Comparison of ENCODE assay signal across 9 cellular contexts in genomic region chr2:159124931-159125467, GRCh38.
DNase-seq lines count a peak whose midpoint lies in the region; ATAC-seq and TF ChIP-seq lines count a peak whose summit lies in the region.
"Had no signal": no experiment of that assay in that cellular context is flagged by ENCODE, and none has a peak within 500 bp of the region (broad histone marks: within the 10 kb centered on the region; RNA-seq: fewer than 3 reads in every experiment).

No MANE protein-coding gene starts in this region.

- intact Hi-C loops in activated CD4-positive, alpha-beta T cell treated with anti-CD3 and anti-CD28 coated beads for 36 hours (cut with DNase I, micrococcal nuclease) = loop anchor here in 1 of 2 experiments (1.0 kb wide), 1 partner anchor 587 kb away; the partner anchor contains the start of gene MARCHF7
- intact Hi-C loops in stomach (cut with DNase I; ENCODE audit: low total_unique reads) = no loop called here
- intact Hi-C loops in tibial artery (cut with DNase I; ENCODE audit: low total_unique reads) = loop anchor here (5.0 kb wide), 1 partner anchor 78 kb away; no protein-coding TSS in a partner anchor

- no peak overlapping the region for H3K4me3 ChIP-seq in gastroesophageal sphincter
- no peak overlapping the region for H3K4me3 ChIP-seq in stomach
- no peak overlapping the region for H3K4me3 ChIP-seq in tibial artery

- H3K9me3 ChIP-seq in gastroesophageal sphincter (no peaks in the 10 kb centered on the region), stomach (no peaks in the 10 kb centered on the region), tibial artery (no peaks in the 10 kb centered on the region)

- no peak for DNase-seq in activated CD4-positive, alpha-beta T cell treated with anti-CD3 and anti-CD28 coated beads for 36 hours
- no peak for DNase-seq in activated CD4-positive, alpha-beta T cell treated with anti-CD3 and anti-CD28 coated beads for 1 hour
- DNase-seq in T-cell = no peak
- no peak for DNase-seq in stomach
- no peak for DNase-seq in mesenteric fat pad (ENCODE audit: low spot score)
- no peak for DNase-seq in NCI-H2196 (lab: John Stamatoyannopoulos, UW; ENCODE audit: unreplicated experiment)
- DNase-seq in tibial artery = no peak
- DNase-seq: NCI-H1417 had no signal

- WGBS in gastroesophageal sphincter (ENCODE audit: low coverage in 1 of 2), 2 donors = 23 to 47% methylated on average over 2 of the region's 3 CpGs
- WGBS in stomach, 5 donors = 62 to 75% (median 70%) methylated on average over 3 of the region's 3 CpGs

- H3K4me1 ChIP-seq in gastroesophageal sphincter (peaks cover 3 to 46% (median 6%) of the 10 kb centered on the region in 3 donors), stomach (peaks cover 17 to 47% (median 30%) of the 10 kb centered on the region in 4 donors), tibial artery (peaks cover 0 to 34% (median 16%) of the 10 kb centered on the region in 4 donors)

- H3K4me3 Mint-ChIP-seq in activated CD4-positive, alpha-beta T cell treated with anti-CD3 and anti-CD28 coated beads for 36 hours = no peak overlapping the region
- H3K4me3 Mint-ChIP-seq in T-cell = no peak overlapping the region

- peaks cover 17% of the 10 kb centered on the region for H3K4me1 Mint-ChIP-seq in activated CD4-positive, alpha-beta T cell treated with anti-CD3 and anti-CD28 coated beads for 36 hours
- peaks cover 21 to 30% (median 25%) of the 10 kb centered on the region in 3 donors for H3K4me1 Mint-ChIP-seq in T-cell

- no peaks in the 10 kb centered on the region for H3K27me3 Mint-ChIP-seq in activated CD4-positive, alpha-beta T cell treated with anti-CD3 and anti-CD28 coated beads for 36 hours
- no peaks in the 10 kb centered on the region for H3K27me3 Mint-ChIP-seq in T-cell

- TF ChIP-seq EP300 in gastroesophageal sphincter (IDR thresholded peaks at IDR 0.05) = no peak
- TF ChIP-seq EP300 in stomach (IDR thresholded peaks at IDR 0.05) = no peak

- TF ChIP-seq CTCF in gastroesophageal sphincter (IDR thresholded peaks at IDR 0.05) (no peak), stomach (IDR thresholded peaks at IDR 0.05) (no peak), tibial artery (IDR thresholded peaks at IDR 0.05) (no peak)

- no peaks in the 10 kb centered on the region for H3K9me3 Mint-ChIP-seq in activated CD4-positive, alpha-beta T cell treated with anti-CD3 and anti-CD28 coated beads for 36 hours (ENCODE audit: low read depth)
- H3K9me3 Mint-ChIP-seq in T-cell = no peaks in the 10 kb centered on the region

- no peaks in the 10 kb centered on the region for H3K36me3 ChIP-seq in gastroesophageal sphincter
- peaks cover 0 to 4% (median 0%) of the 10 kb centered on the region in 4 donors for H3K36me3 ChIP-seq in stomach
- no peaks in the 10 kb centered on the region for H3K36me3 ChIP-seq in tibial artery

- H3K27ac Mint-ChIP-seq in activated CD4-positive, alpha-beta T cell treated with anti-CD3 and anti-CD28 coated beads for 36 hours = peak overlapping the region; percentile 63
- H3K27ac Mint-ChIP-seq in T-cell = peak overlapping the region; percentile 75 to 88

- no peak for TF ChIP-seq POLR2A in gastroesophageal sphincter (IDR thresholded peaks at IDR 0.05)
- no peak for TF ChIP-seq POLR2A in stomach (IDR thresholded peaks at IDR 0.05)

- CTCF ChIA-PET in activated CD4-positive, alpha-beta T cell treated with anti-CD3 and anti-CD28 coated beads for 36 hours (lab: Charles Lee) = interaction anchor here (0.7 to 0.8 kb wide), 2 partner anchors 19 to 785 kb away, joined by 3 to 4 read pairs; no protein-coding TSS in a partner anchor
- CTCF ChIA-PET in T-cell (lab: Charles Lee) = interaction anchor here in 1 of 2 donors (0.6 to 1.0 kb wide), 3 partner anchors 10 to 101 kb away, joined by 3 to 4 read pairs (median 3); no protein-coding TSS in a partner anchor

- no peaks in the 10 kb centered on the region for H3K27me3 ChIP-seq in gastroesophageal sphincter
- no peaks in the 10 kb centered on the region for H3K27me3 ChIP-seq in stomach
- H3K27me3 ChIP-seq in tibial artery = no peaks in the 10 kb centered on the region

- peak overlapping the region in 3 of 4 donors; percentile 8 to 61 (median 53) for H3K27ac ChIP-seq in gastroesophageal sphincter
- peak overlapping the region; percentile 16 to 74 (median 50) for H3K27ac ChIP-seq in stomach
- H3K27ac ChIP-seq in tibial artery = peak overlapping the region in 1 of 2 donors; percentile 2

- POLR2A ChIA-PET in activated CD4-positive, alpha-beta T cell treated with anti-CD3 and anti-CD28 coated beads for 36 hours (lab: Charles Lee) = no interaction called here
- POLR2A ChIA-PET in T-cell (lab: Charles Lee) = interaction anchor here in 1 of 2 donors (0.7 kb wide), 1 partner anchor 9 kb away, joined by 3 read pairs; no protein-coding TSS in a partner anchor

- no peak for ATAC-seq in activated CD4-positive, alpha-beta T cell treated with anti-CD3 and anti-CD28 coated beads for 36 hours
- peak in 3 of 4 experiments; percentile 12 to 43 (median 39) for ATAC-seq in T-cell (replicated peaks in 1 of 4)
- ATAC-seq in gastroesophageal sphincter = no peak

- no peaks in the 10 kb centered on the region for H3K36me3 Mint-ChIP-seq in activated CD4-positive, alpha-beta T cell treated with anti-CD3 and anti-CD28 coated beads for 36 hours (ENCODE audit: low read depth)
- H3K36me3 Mint-ChIP-seq in T-cell = no peaks in the 10 kb centered on the region

Comparison
In these comparisons a context has a peak if more than half of its experiments do, and no peak if none do; other contexts are left out.
1. ATAC-seq: peak in T-cell (3 of 4); none in activated CD4-positive, alpha-beta T cell treated with anti-CD3 and anti-CD28 coated beads for 36 hours (single experiment) and gastroesophageal sphincter (single experiment).